ENCODE assay signal across 1 cellular context in genomic region chr5:322281-322941, GRCh38.
TF ChIP-seq lines count a peak whose summit lies in the region.

No MANE protein-coding gene starts in this region.

TF ChIP-seq in GM12878, 131 proteins besides CTCF, POLR2A, EP300 and RAD21 (continued from another document and continues in another):
- TF ChIP-seq USF2 (IDR thresholded peaks at IDR 0.05; ENCODE audit: borderline replicate concordance, low read depth, low read length) (no peak), PML (IDR thresholded peaks at IDR 0.05; ENCODE audit: low read length) (no peak), PAX8 (IDR thresholded peaks at IDR 0.05) (no peak), SMAD5 (IDR thresholded peaks at IDR 0.05; ENCODE audit: low read depth) (no peak; the same call in 1 of the 2 replicates), RB1 (IDR thresholded peaks at IDR 0.05; ENCODE audit: borderline replicate concordance) (no peak), PAX5 (IDR thresholded peaks at IDR 0.05; ENCODE audit: borderline replicate concordance, low read depth, low read length) (0 out of 2 replicates have a peak, but pooled peaks have one; percentile 15), HDAC2 (IDR thresholded peaks at IDR 0.05) (no peak), CEBPB (IDR thresholded peaks at IDR 0.05; ENCODE audit: borderline replicate concordance in 1 of 2, low read depth in 2 of 2, low read length in 2 of 2) (no peak), CHD2 (IDR thresholded peaks at IDR 0.05; ENCODE audit: borderline replicate concordance, low read depth, low read length) (0 out of 2 replicates have a peak, but pooled peaks have one; percentile 40), CBX3 (IDR thresholded peaks at IDR 0.05; ENCODE audit: borderline replicate concordance, low read depth) (no peak), CREM (IDR thresholded peaks at IDR 0.05; ENCODE audit: low read depth) (no peak), SMARCA5 (IDR thresholded peaks at IDR 0.05) (0 out of 2 replicates have a peak, but pooled peaks have one; percentile 27), SREBF1 (IDR thresholded peaks at IDR 0.05; ENCODE audit: low read length) (no peak), CHD4 (IDR thresholded peaks at IDR 0.05) (no peak), NRF1 (conservative IDR thresholded peaks at IDR 0.05; ENCODE audit: low read depth, low read length) (no peak), ATF7 (IDR thresholded peaks at IDR 0.05; ENCODE audit: low read depth) (no peak), CBX5 (IDR thresholded peaks at IDR 0.05; ENCODE audit: low read depth) (0 out of 2 replicates have a peak, but pooled peaks have one; percentile 11), NR2C2 (IDR thresholded peaks at IDR 0.05; ENCODE audit: borderline replicate concordance, control insufficient read depth, insufficient read length, low read depth) (no peak), FOS (IDR thresholded peaks at IDR 0.05; ENCODE audit: borderline replicate concordance, extremely low read depth, insufficient read length) (no peak), NR2F1 (conservative IDR thresholded peaks at IDR 0.05) (peak; percentile 87), FOXK2 (IDR thresholded peaks at IDR 0.05) (no peak), PBX3 (IDR thresholded peaks at IDR 0.05; ENCODE audit: insufficient replicate concordance, low read depth, low read length) (no peak), KLF5 (IDR thresholded peaks at IDR 0.05; ENCODE audit: partially characterized antibody) (no peak), IRF5 (IDR thresholded peaks at IDR 0.05; ENCODE audit: borderline replicate concordance) (no peak), E2F4 (IDR thresholded peaks at IDR 0.05; ENCODE audit: low read depth, low read length) (no peak), BMI1 (IDR thresholded peaks at IDR 0.05; ENCODE audit: borderline replicate concordance) (no peak), KDM1A (IDR thresholded peaks at IDR 0.05; ENCODE audit: borderline replicate concordance) (no peak), HDGF (IDR thresholded peaks at IDR 0.05) (no peak; the same call in 1 of the 2 replicates), SRF (IDR thresholded peaks at IDR 0.05; ENCODE audit: low read depth in 2 of 2, low read length in 2 of 2) (no peak), JUNB (IDR thresholded peaks at IDR 0.05) (no peak), IRF4 (IDR thresholded peaks at IDR 0.05; ENCODE audit: low read depth, low read length) (no peak), DPF2 (IDR thresholded peaks at IDR 0.05) (no peak; the same call in 1 of the 2 replicates)
- TF ChIP-seq, protein P1, sequence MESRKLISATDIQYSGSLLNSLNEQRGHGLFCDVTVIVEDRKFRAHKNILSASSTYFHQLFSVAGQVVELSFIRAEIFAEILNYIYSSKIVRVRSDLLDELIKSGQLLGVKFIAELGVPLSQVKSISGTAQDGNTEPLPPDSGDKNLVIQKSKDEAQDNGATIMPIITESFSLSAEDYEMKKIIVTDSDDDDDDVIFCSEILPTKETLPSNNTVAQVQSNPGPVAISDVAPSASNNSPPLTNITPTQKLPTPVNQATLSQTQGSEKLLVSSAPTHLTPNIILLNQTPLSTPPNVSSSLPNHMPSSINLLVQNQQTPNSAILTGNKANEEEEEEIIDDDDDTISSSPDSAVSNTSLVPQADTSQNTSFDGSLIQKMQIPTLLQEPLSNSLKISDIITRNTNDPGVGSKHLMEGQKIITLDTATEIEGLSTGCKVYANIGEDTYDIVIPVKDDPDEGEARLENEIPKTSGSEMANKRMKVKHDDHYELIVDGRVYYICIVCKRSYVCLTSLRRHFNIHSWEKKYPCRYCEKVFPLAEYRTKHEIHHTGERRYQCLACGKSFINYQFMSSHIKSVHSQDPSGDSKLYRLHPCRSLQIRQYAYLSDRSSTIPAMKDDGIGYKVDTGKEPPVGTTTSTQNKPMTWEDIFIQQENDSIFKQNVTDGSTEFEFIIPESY (IDR thresholded peaks at IDR 0.05) = no peak
- TF ChIP-seq, protein P2, sequence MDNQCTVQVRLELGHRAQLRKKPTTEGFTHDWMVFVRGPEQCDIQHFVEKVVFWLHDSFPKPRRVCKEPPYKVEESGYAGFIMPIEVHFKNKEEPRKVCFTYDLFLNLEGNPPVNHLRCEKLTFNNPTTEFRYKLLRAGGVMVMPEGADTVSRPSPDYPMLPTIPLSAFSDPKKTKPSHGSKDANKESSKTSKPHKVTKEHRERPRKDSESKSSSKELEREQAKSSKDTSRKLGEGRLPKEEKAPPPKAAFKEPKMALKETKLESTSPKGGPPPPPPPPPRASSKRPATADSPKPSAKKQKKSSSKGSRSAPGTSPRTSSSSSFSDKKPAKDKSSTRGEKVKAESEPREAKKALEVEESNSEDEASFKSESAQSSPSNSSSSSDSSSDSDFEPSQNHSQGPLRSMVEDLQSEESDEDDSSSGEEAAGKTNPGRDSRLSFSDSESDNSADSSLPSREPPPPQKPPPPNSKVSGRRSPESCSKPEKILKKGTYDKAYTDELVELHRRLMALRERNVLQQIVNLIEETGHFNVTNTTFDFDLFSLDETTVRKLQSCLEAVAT (IDR thresholded peaks at IDR 0.05) = peak; percentile 12; the same call in 1 of the 2 replicates
- TF ChIP-seq, protein P3, sequence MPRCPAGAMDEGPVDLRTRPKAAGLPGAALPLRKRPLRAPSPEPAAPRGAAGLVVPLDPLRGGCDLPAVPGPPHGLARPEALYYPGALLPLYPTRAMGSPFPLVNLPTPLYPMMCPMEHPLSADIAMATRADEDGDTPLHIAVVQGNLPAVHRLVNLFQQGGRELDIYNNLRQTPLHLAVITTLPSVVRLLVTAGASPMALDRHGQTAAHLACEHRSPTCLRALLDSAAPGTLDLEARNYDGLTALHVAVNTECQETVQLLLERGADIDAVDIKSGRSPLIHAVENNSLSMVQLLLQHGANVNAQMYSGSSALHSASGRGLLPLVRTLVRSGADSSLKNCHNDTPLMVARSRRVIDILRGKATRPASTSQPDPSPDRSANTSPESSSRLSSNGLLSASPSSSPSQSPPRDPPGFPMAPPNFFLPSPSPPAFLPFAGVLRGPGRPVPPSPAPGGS (IDR thresholded peaks at IDR 0.05; ENCODE audit: borderline replicate concordance, insufficient read depth, low read depth, low read length, poor library complexity, severe bottlenecking) = no peak
- TF ChIP-seq, protein P4, sequence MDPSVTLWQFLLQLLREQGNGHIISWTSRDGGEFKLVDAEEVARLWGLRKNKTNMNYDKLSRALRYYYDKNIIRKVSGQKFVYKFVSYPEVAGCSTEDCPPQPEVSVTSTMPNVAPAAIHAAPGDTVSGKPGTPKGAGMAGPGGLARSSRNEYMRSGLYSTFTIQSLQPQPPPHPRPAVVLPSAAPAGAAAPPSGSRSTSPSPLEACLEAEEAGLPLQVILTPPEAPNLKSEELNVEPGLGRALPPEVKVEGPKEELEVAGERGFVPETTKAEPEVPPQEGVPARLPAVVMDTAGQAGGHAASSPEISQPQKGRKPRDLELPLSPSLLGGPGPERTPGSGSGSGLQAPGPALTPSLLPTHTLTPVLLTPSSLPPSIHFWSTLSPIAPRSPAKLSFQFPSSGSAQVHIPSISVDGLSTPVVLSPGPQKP (IDR thresholded peaks at IDR 0.05; ENCODE audit: low read depth, low read length) = peak; percentile 15; the same call in 1 of the 2 replicates
- TF ChIP-seq, protein P5, sequence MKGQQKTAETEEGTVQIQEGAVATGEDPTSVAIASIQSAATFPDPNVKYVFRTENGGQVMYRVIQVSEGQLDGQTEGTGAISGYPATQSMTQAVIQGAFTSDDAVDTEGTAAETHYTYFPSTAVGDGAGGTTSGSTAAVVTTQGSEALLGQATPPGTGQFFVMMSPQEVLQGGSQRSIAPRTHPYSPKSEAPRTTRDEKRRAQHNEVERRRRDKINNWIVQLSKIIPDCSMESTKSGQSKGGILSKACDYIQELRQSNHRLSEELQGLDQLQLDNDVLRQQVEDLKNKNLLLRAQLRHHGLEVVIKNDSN (IDR thresholded peaks at IDR 0.05; ENCODE audit: borderline replicate concordance, extremely low read length, insufficient read depth, low read depth, low read length) = no peak
- TF ChIP-seq, protein P6, sequence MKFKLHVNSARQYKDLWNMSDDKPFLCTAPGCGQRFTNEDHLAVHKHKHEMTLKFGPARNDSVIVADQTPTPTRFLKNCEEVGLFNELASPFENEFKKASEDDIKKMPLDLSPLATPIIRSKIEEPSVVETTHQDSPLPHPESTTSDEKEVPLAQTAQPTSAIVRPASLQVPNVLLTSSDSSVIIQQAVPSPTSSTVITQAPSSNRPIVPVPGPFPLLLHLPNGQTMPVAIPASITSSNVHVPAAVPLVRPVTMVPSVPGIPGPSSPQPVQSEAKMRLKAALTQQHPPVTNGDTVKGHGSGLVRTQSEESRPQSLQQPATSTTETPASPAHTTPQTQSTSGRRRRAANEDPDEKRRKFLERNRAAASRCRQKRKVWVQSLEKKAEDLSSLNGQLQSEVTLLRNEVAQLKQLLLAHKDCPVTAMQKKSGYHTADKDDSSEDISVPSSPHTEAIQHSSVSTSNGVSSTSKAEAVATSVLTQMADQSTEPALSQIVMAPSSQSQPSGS (IDR thresholded peaks at IDR 0.05; ENCODE audit: low read length) = no peak
- TF ChIP-seq, protein P7, sequence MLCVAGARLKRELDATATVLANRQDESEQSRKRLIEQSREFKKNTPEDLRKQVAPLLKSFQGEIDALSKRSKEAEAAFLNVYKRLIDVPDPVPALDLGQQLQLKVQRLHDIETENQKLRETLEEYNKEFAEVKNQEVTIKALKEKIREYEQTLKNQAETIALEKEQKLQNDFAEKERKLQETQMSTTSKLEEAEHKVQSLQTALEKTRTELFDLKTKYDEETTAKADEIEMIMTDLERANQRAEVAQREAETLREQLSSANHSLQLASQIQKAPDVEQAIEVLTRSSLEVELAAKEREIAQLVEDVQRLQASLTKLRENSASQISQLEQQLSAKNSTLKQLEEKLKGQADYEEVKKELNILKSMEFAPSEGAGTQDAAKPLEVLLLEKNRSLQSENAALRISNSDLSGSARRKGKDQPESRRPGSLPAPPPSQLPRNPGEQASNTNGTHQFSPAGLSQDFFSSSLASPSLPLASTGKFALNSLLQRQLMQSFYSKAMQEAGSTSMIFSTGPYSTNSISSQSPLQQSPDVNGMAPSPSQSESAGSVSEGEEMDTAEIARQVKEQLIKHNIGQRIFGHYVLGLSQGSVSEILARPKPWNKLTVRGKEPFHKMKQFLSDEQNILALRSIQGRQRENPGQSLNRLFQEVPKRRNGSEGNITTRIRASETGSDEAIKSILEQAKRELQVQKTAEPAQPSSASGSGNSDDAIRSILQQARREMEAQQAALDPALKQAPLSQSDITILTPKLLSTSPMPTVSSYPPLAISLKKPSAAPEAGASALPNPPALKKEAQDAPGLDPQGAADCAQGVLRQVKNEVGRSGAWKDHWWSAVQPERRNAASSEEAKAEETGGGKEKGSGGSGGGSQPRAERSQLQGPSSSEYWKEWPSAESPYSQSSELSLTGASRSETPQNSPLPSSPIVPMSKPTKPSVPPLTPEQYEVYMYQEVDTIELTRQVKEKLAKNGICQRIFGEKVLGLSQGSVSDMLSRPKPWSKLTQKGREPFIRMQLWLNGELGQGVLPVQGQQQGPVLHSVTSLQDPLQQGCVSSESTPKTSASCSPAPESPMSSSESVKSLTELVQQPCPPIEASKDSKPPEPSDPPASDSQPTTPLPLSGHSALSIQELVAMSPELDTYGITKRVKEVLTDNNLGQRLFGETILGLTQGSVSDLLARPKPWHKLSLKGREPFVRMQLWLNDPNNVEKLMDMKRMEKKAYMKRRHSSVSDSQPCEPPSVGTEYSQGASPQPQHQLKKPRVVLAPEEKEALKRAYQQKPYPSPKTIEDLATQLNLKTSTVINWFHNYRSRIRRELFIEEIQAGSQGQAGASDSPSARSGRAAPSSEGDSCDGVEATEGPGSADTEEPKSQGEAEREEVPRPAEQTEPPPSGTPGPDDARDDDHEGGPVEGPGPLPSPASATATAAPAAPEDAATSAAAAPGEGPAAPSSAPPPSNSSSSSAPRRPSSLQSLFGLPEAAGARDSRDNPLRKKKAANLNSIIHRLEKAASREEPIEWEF (IDR thresholded peaks at IDR 0.05; ENCODE audit: insufficient replicate concordance, low read depth, low read length) = no peak
